9 cellular contexts compared by ENCODE assay signal in genomic region chr7:80095545-80095944, GRCh38. TPM values are rescaled to one million over a fixed set of nuclear protein-coding genes. Genes with fewer than 3 reads are reported as not detected.
DNase-seq lines count a peak whose midpoint lies in the region; ATAC-seq and TF ChIP-seq lines count a peak whose summit lies in the region.
"Had no signal": no experiment of that assay in that cellular context is flagged by ENCODE, and none has a peak within 500 bp of the region (broad histone marks: within the 10 kb centered on the region; RNA-seq: fewer than 3 reads in every experiment).

No MANE protein-coding gene starts in this region.

- H3K4me3 ChIP-seq in A673 (ENCODE audit: low read depth, low read length, poor library complexity, severe bottlenecking): no peak overlapping the region
- no peak overlapping the region for H3K4me3 ChIP-seq in KMS-11 (IDR thresholded peaks at IDR 0.05; ENCODE audit: insufficient read depth, low read depth, low read length)
- no peak overlapping the region for H3K4me3 ChIP-seq in ascending aorta

- H4K20me1 ChIP-seq in KMS-11 (ENCODE audit: insufficient read depth): no peaks in the 10 kb centered on the region

- H3K9me3 ChIP-seq in A673 (ENCODE audit: low read depth, low read length, poor library complexity, severe bottlenecking) (no peaks in the 10 kb centered on the region), ascending aorta (no peaks in the 10 kb centered on the region)

- no peak overlapping the region for H3K9ac ChIP-seq in KMS-11

- TF ChIP-seq CTCF in A673 (conservative IDR thresholded peaks at IDR 0.05; ENCODE audit: low read depth, low read length): peak; percentile 61
- TF ChIP-seq CTCF in KMS-11 (conservative IDR thresholded peaks at IDR 0.05; ENCODE audit: low read depth, low read length): peak; percentile 40; the same call in 1 of the 2 replicates
- TF ChIP-seq CTCF in ascending aorta (IDR thresholded peaks at IDR 0.05): peak in 2 of 3 experiments; percentile 34 to 52

- DNase-seq in A673 (ENCODE audit: low spot score) (peak; percentile 42), ascending aorta (ENCODE audit: low spot score in 2 of 2) (no peak), left lobe of liver (ENCODE audit: low spot score) (no peak), KG1 (lab: John Stamatoyannopoulos, UW) (no peak)
- DNase-seq: activated CD8-positive, alpha-beta memory T cell treated with anti-CD3 and anti-CD28 coated beads, Interleukin-2, amount 10 ng/mL, durations not matched to agents 7 days and 5 days had no signal

- H3K36me3 ChIP-seq in A673 (ENCODE audit: insufficient read depth, low read length, poor library complexity, severe bottlenecking) (no peaks in the 10 kb centered on the region), KMS-11 (ENCODE audit: insufficient read depth) (no peaks in the 10 kb centered on the region), ascending aorta (no peaks in the 10 kb centered on the region)

- intact Hi-C loops in A673 (cut with micrococcal nuclease; ENCODE audit: unreplicated experiment): loop anchor here (10.0 kb wide), 2 partner anchors 189 to 299 kb away; no protein-coding TSS in a partner anchor
- intact Hi-C loops in ascending aorta (cut with DNase I): loop anchor here (1.0 to 10.0 kb wide), 3 partner anchors 119 to 359 kb away; no protein-coding TSS in a partner anchor

- no peak overlapping the region for H2AFZ ChIP-seq in KMS-11 (ENCODE audit: low read depth)

- H3K4me1 ChIP-seq in A673 (ENCODE audit: insufficient read depth, low read length, poor library complexity, severe bottlenecking) (no peaks in the 10 kb centered on the region), KMS-11 (ENCODE audit: low read depth, poor library complexity, severe bottlenecking) (no peaks in the 10 kb centered on the region), ascending aorta (no peaks in the 10 kb centered on the region)

- no TSS peak for BruUV-seq in A673 (replicated peaks; lab: Mats Ljungman, UMichigan)

- H3K27ac ChIP-seq in A673 (ENCODE audit: low read depth, low read length, poor library complexity, severe bottlenecking) (no peak overlapping the region), KMS-11 (no peak overlapping the region), ascending aorta (no peak overlapping the region)

- H3K27me3 ChIP-seq in A673 (replicated peaks; ENCODE audit: insufficient read depth, low read depth, low read length, poor library complexity) (no peaks in the 10 kb centered on the region), KMS-11 (ENCODE audit: insufficient read depth, low read depth) (no peaks in the 10 kb centered on the region), ascending aorta (no peaks in the 10 kb centered on the region)

- ATAC-seq in left lobe of liver (peak; percentile 73), GM21529 (IDR thresholded peaks at IDR 0.05; ENCODE audit: unreplicated experiment) (no peak), HG03442 (IDR thresholded peaks at IDR 0.05; ENCODE audit: unreplicated experiment) (no peak), GM21367 (IDR thresholded peaks at IDR 0.05; ENCODE audit: unreplicated experiment) (no peak)
- ATAC-seq: activated CD8-positive, alpha-beta memory T cell treated with anti-CD3 and anti-CD28 coated beads, Interleukin-2, amount 10 ng/mL, durations not matched to agents 7 days and 5 days had no signal

- no peak overlapping the region for H3K4me2 ChIP-seq in KMS-11

- no peaks in the 10 kb centered on the region for H3K79me2 ChIP-seq in KMS-11 (ENCODE audit: insufficient read depth, low read depth)

- POLR2A ChIA-PET in A673 (lab: Charles Lee; ENCODE audit: low non-redundant PET): no interaction called here

- CTCF ChIA-PET in A673 (lab: Charles Lee): no interaction called here

RNA-seq across cellular contexts. Expression of gene GNAI1, which starts 39.1 kb away (rescaled TPM):
- total RNA-seq in A673 (2021) (19.8 and 22.4 TPM in 2 replicates), ascending aorta (8.7 TPM), left lobe of liver (15.6 TPM)
